20 cellular contexts compared by ENCODE assay signal in genomic region chr19:49316284-49316683, GRCh38. TPM values are rescaled to one million over a fixed set of nuclear protein-coding genes. Genes with fewer than 3 reads are reported as not detected.
A peak's percentile ranks its signal among the peaks of the same experiment; 100 is the strongest.
DNase-seq lines count a peak whose midpoint lies in the region; ATAC-seq, FAIRE-seq and TF ChIP-seq lines count a peak whose summit lies in the region.
"Had no signal": no experiment of that assay in that cellular context is flagged by ENCODE, and none has a peak within 500 bp of the region (broad histone marks: within the 10 kb centered on the region; RNA-seq: fewer than 3 reads in every experiment).

No MANE protein-coding gene starts in this region.

- no peak overlapping the region for H3K27ac ChIP-seq in A549
- H3K27ac ChIP-seq: GM23248 had no signal

- no peak overlapping the region for H3K4me3 ChIP-seq in A549
- no peak overlapping the region for H3K4me3 ChIP-seq in fibroblast of the aortic adventitia (ENCODE audit: low read depth, low read length)
- H3K4me3 ChIP-seq: GM23248 had no signal

- peaks cover 7% of the 10 kb centered on the region for H3K9me3 Mint-ChIP-seq in activated B cell treated with CpG ODN at 0.5 μM for 24 hours
- peaks cover 19% of the 10 kb centered on the region for H3K9me3 Mint-ChIP-seq in T-helper 2 cell treated with Interferon-gamma antibody and Interleukin-4, amounts not matched to agents 5 μg/mL and 100 μg/mL, for 36 hours

- CTCF ChIA-PET in A549 (lab: Yijun Ruan, JAX) (interaction anchor here (0.6 to 3.4 kb wide), 6 partner anchors 12 to 242 kb away, joined by 3 to 22 read pairs (median 4); no protein-coding TSS in a partner anchor), activated B cell treated with CpG ODN at 0.5 μM for 24 hours (lab: Charles Lee) (interaction anchor here (1.2 kb wide), 1 partner anchor 18 kb away, joined by 4 read pairs; the partner anchor contains the start of gene CD37)

- POLR2A ChIA-PET in A549 (lab: Yijun Ruan, JAX), result no interaction called here
- POLR2A ChIA-PET in activated B cell treated with CpG ODN at 0.5 μM for 24 hours (lab: Charles Lee), result interaction anchor here (1.1 to 2.6 kb wide), 3 partner anchors 18 to 24 kb away, joined by 3 to 11 read pairs (median 3); partner anchors contain the start of gene CD37

- peaks cover 63% of the 10 kb centered on the region for H3K36me3 Mint-ChIP-seq in activated B cell treated with CpG ODN at 0.5 μM for 24 hours (ENCODE audit: low read depth)
- H3K36me3 Mint-ChIP-seq in T-helper 2 cell treated with Interferon-gamma antibody and Interleukin-4, amounts not matched to agents 5 μg/mL and 100 μg/mL, for 36 hours (ENCODE audit: low read depth), result peaks cover 17% of the 10 kb centered on the region

- TF ChIP-seq POLR2A in A549 (IDR thresholded peaks at IDR 0.05; ENCODE audit: low read length), result no peak

- TF ChIP-seq CTCF in A549 (IDR thresholded peaks at IDR 0.05) (no peak), activated B cell treated with CpG ODN at 0.5 μM for 24 hours (IDR thresholded peaks at IDR 0.05) (no peak), fibroblast of the aortic adventitia (IDR thresholded peaks at IDR 0.05; ENCODE audit: insufficient read depth, low read length) (no peak)

- FAIRE-seq in A549 (lab: Jason Lieb, UNC), result peak; percentile 39
- FAIRE-seq in GM19239 (lab: Jason Lieb, UNC), result peak; percentile 76
- FAIRE-seq: H1 had no signal

- intact Hi-C loops in activated B cell treated with CpG ODN at 0.5 μM for 24 hours (cut with micrococcal nuclease), result no loop called here

- ATAC-seq in A549, result no peak
- ATAC-seq in activated B cell treated with CpG ODN at 0.5 μM for 24 hours (ENCODE audit: low read depth), result no peak
- ATAC-seq in GM19324 (IDR thresholded peaks at IDR 0.05; ENCODE audit: low FRiP score, unreplicated experiment), result no peak

- no peak overlapping the region for H3K4me2 ChIP-seq in A549

- H3K4me1 ChIP-seq in A549, result no peaks in the 10 kb centered on the region

- no peak for TF ChIP-seq RAD21 in A549 (conservative IDR thresholded peaks at IDR 0.05 in 1 of 2, IDR thresholded peaks at IDR 0.05 in 1 of 2)

- DNase-seq in A549 (ENCODE audit: low read depth in 1 of 2, low spot score in 1 of 2), result no peak
- DNase-seq in GM19239 (ENCODE audit: insufficient read length, low spot score), result no peak
- DNase-seq in activated B cell treated with CpG ODN at 0.5 μM for 24 hours, result no peak
- peak; percentile 8 for DNase-seq in fibroblast of the aortic adventitia (ENCODE audit: low read depth)
- no peak for DNase-seq in GM19238 (ENCODE audit: insufficient read length, low spot score)
- DNase-seq in T-helper 2 cell treated with Interferon-gamma antibody and Interleukin-4, amounts not matched to agents 5 μg/mL and 100 μg/mL, for 36 hours (ENCODE audit: low spot score), result no peak
- DNase-seq: 8988T; C1 segment of cervical spinal cord; Calu3; CD4-positive, alpha-beta memory T cell; COR-L47; DMS53; DMS79 treated with DMSO at 0.1 percent for 48 hours; GM23248; H7; HCEC 1CT had no signal

- no peaks in the 10 kb centered on the region for H3K27me3 Mint-ChIP-seq in activated B cell treated with CpG ODN at 0.5 μM for 24 hours
- no peaks in the 10 kb centered on the region for H3K27me3 Mint-ChIP-seq in T-helper 2 cell treated with Interferon-gamma antibody and Interleukin-4, amounts not matched to agents 5 μg/mL and 100 μg/mL, for 36 hours (ENCODE audit: low read depth)
- H3K27me3 Mint-ChIP-seq: CD4-positive, alpha-beta memory T cell had no signal

- H3K4me3 Mint-ChIP-seq in activated B cell treated with CpG ODN at 0.5 μM for 24 hours, result no peak overlapping the region
- H3K4me3 Mint-ChIP-seq in T-helper 2 cell treated with Interferon-gamma antibody and Interleukin-4, amounts not matched to agents 5 μg/mL and 100 μg/mL, for 36 hours, result no peak overlapping the region
- H3K4me3 Mint-ChIP-seq: CD4-positive, alpha-beta memory T cell had no signal

- peaks cover 9% of the 10 kb centered on the region; the same call in 1 of the 3 replicates for H3K9me3 ChIP-seq in A549

- no peak for TF ChIP-seq EP300 in A549 (IDR thresholded peaks at IDR 0.05)

- H3K4me1 Mint-ChIP-seq in activated B cell treated with CpG ODN at 0.5 μM for 24 hours, result peaks cover 40% of the 10 kb centered on the region
- peaks cover 3% of the 10 kb centered on the region for H3K4me1 Mint-ChIP-seq in T-helper 2 cell treated with Interferon-gamma antibody and Interleukin-4, amounts not matched to agents 5 μg/mL and 100 μg/mL, for 36 hours (ENCODE audit: low read depth)

- H3K27ac Mint-ChIP-seq in activated B cell treated with CpG ODN at 0.5 μM for 24 hours, result peak overlapping the region; percentile 46
- no peak overlapping the region for H3K27ac Mint-ChIP-seq in T-helper 2 cell treated with Interferon-gamma antibody and Interleukin-4, amounts not matched to agents 5 μg/mL and 100 μg/mL, for 36 hours
- H3K27ac Mint-ChIP-seq: CD4-positive, alpha-beta memory T cell had no signal

TF ChIP-seq in A549, 52 proteins besides CTCF, POLR2A, EP300 and RAD21:
- TF ChIP-seq SREBF2 (IDR thresholded peaks at IDR 0.05) (no peak), MAX (IDR thresholded peaks at IDR 0.05) (no peak), ELK1 (IDR thresholded peaks at IDR 0.05; ENCODE audit: low read depth, low read length) (no peak), FOXS1 (CRISPR knock-in tag; IDR thresholded peaks at IDR 0.05) (no peak), CEBPB (IDR thresholded peaks at IDR 0.05) (no peak)

RNA-seq across cellular contexts. Expression of gene SLC6A16, which starts 8.7 kb away (rescaled TPM):
- polyA plus RNA-seq in A549 (2011; rRNA removed) (5.9 and 8.6 TPM in 2 replicates), A549 (2017; fragmentation: RNase III; extraction: RNeasy Plus Mini Kit Qiagen cat#74134 plus additional on column Dnase treatment) (2.4 to 3.2 TPM (median 3.2 TPM) in 3 replicates)
- 1.2 and 1.9 TPM in 2 replicates for polyA plus RNA-seq in A549 (2012; cell fraction: cytosol; rRNA removed)
- polyA plus RNA-seq in A549 (2012; cell fraction: nucleus; rRNA removed), result 7.1 and 17.4 TPM in 2 replicates
- polyA minus RNA-seq in A549 (2011; rRNA and poly(A)+ RNA removed), result 3.0 and 5.4 TPM in 2 replicates
- total RNA-seq in activated B cell treated with CpG ODN at 0.5 μM for 24 hours (14.8 and 19.3 TPM in 2 replicates), fibroblast of the aortic adventitia (ENCODE audit: low replicate concordance) (0.09 TPM in 1 of 2 replicates, not detected in the other)
- total RNA-seq: Calu3, GM23248 had no signal

RNA-seq across cellular contexts. Expression of gene CD37, which starts 18.9 kb away (rescaled TPM):
- not detected in 2 replicates for polyA plus RNA-seq in A549 (2011; rRNA removed)
- polyA plus RNA-seq in A549 (2012; cell fraction: cytosol; rRNA removed), result not detected in 2 replicates
- not detected in 2 replicates for polyA plus RNA-seq in A549 (2012; cell fraction: nucleus; rRNA removed)
- polyA plus RNA-seq in A549 (2017; fragmentation: RNase III; extraction: RNeasy Plus Mini Kit Qiagen cat#74134 plus additional on column Dnase treatment), result 0.13 to 0.22 TPM in 2 of 3 replicates, not detected in the other
- not detected in 2 replicates for polyA minus RNA-seq in A549 (2011; rRNA and poly(A)+ RNA removed)
- total RNA-seq in activated B cell treated with CpG ODN at 0.5 μM for 24 hours, result 1,587 and 1,688 TPM in 2 replicates
- not detected in 2 replicates for total RNA-seq in fibroblast of the aortic adventitia (ENCODE audit: low replicate concordance)
- total RNA-seq: A673, Calu3, GM23248, H1, H7 had no signal
- polyA plus RNA-seq: BJ, H1 had no signal

RNA-seq across cellular contexts. Expression of gene TEAD2, which starts 45.9 kb away (rescaled TPM):
- polyA plus RNA-seq in A549 (2011; rRNA removed), result 15.9 and 20.3 TPM in 2 replicates
- polyA plus RNA-seq in A549 (2012; cell fraction: cytosol; rRNA removed), result 13.0 and 16.5 TPM in 2 replicates
- polyA plus RNA-seq in A549 (2012; cell fraction: nucleus; rRNA removed), result 16.9 and 17.8 TPM in 2 replicates
- polyA plus RNA-seq in A549 (2017; fragmentation: RNase III; extraction: RNeasy Plus Mini Kit Qiagen cat#74134 plus additional on column Dnase treatment), result 19.0 to 26.3 TPM (median 25.3 TPM) in 3 replicates
- 36.2 and 44.5 TPM in 2 replicates for polyA minus RNA-seq in A549 (2011; rRNA and poly(A)+ RNA removed)
- total RNA-seq in activated B cell treated with CpG ODN at 0.5 μM for 24 hours, result 5.3 TPM in 2 replicates
- total RNA-seq in fibroblast of the aortic adventitia (ENCODE audit: low replicate concordance), result 19.2 and 22.3 TPM in 2 replicates
- total RNA-seq: CD4-positive, alpha-beta memory T cell had no signal
- polyA plus RNA-seq: CD4-positive, alpha-beta memory T cell had no signal

RNA-seq across cellular contexts. Expression of gene DKKL1, which starts 47.4 kb away (rescaled TPM):
- 0.53 and 0.91 TPM in 2 replicates for polyA plus RNA-seq in A549 (2011; rRNA removed)
- polyA plus RNA-seq in A549 (2012; cell fraction: cytosol; rRNA removed), result 0.61 and 0.73 TPM in 2 replicates
- polyA plus RNA-seq in A549 (2012; cell fraction: nucleus; rRNA removed), result 0.47 and 0.91 TPM in 2 replicates
- polyA plus RNA-seq in A549 (2017; fragmentation: RNase III; extraction: RNeasy Plus Mini Kit Qiagen cat#74134 plus additional on column Dnase treatment), result 0.26 to 0.68 TPM (median 0.37 TPM) in 3 replicates
- polyA minus RNA-seq in A549 (2011; rRNA and poly(A)+ RNA removed), result 0.49 and 1.4 TPM in 2 replicates
- total RNA-seq in activated B cell treated with CpG ODN at 0.5 μM for 24 hours, result 0.71 and 0.76 TPM in 2 replicates
- 0.18 TPM in 1 of 2 replicates, not detected in the other for total RNA-seq in fibroblast of the aortic adventitia (ENCODE audit: low replicate concordance)
- total RNA-seq: Calu3; CD4-positive, alpha-beta memory T cell; GM23248 had no signal
- polyA plus RNA-seq: CD4-positive, alpha-beta memory T cell; GM23248 had no signal

Comparison
In these comparisons a context has a peak if more than half of its experiments do, and no peak if none do; other contexts are left out.
1. RNA of gene SLC6A16, which starts 8.7 kb away (total RNA-seq): 14.8 to 19.3 TPM in activated B cell treated with CpG ODN at 0.5 μM for 24 hours; 0.09 TPM in fibroblast of the aortic adventitia; every median in the first group is over 10 times any median in the second.
2. RNA of gene CD37, which starts 18.9 kb away (total RNA-seq): 1,587 to 1,688 TPM in activated B cell treated with CpG ODN at 0.5 μM for 24 hours; not detected in fibroblast of the aortic adventitia; every median in the first group is over 1,000 times any median in the second.